ENCODE assay signal across 9 cellular contexts in genomic region chr10:79445708-79446450, GRCh38. TPM values are rescaled to one million over a fixed set of nuclear protein-coding genes. Genes with fewer than 3 reads are reported as not detected.
DNase-seq lines count a peak whose midpoint lies in the region; ATAC-seq, FAIRE-seq and TF ChIP-seq lines count a peak whose summit lies in the region.
"Had no signal": no experiment of that assay in that cellular context is flagged by ENCODE, and none has a peak within 500 bp of the region (broad histone marks: within the 10 kb centered on the region; RNA-seq: fewer than 3 reads in every experiment).

No MANE protein-coding gene starts in this region.

- H2AFZ ChIP-seq in HepG2 (ENCODE audit: low read length): no peak overlapping the region

- intact Hi-C loops in HepG2 (cut with micrococcal nuclease; ENCODE audit: unreplicated experiment): loop anchor here (1.0 to 5.0 kb wide), 3 partner anchors 9 to 44 kb away; no protein-coding TSS in a partner anchor

- H3K4me2 ChIP-seq in BLaER1: peak overlapping the region; percentile 90
- peak overlapping the region; percentile 89 for H3K4me2 ChIP-seq in HepG2 (ENCODE audit: low read depth, low read length)

- peak overlapping the region; percentile 83 for H3K4me3 ChIP-seq in BLaER1
- H3K4me3 ChIP-seq in HepG2 (replicated peaks in 1 of 3; ENCODE audit: insufficient read depth in 1 of 3, low read depth in 2 of 3, low read length in 3 of 3): peak overlapping the region; percentile 47 to 77 (median 53)

- in situ Hi-C loops in HepG2 (cut with HindIII; ENCODE audit: extremely low pct_ligation_motif_present, low pct_unique_long_range_greater_than_20kb): no loop called here

- DNase-seq in NCI-H748 treated with DMSO at 0.1 percent for 48 hours (lab: John Stamatoyannopoulos, UW) (peak; percentile 76), dermis microvascular lymphatic vessel endothelial cell (ENCODE audit: low read depth in 2 of 2) (peak; percentile 94 to 98), HepG2 (ENCODE audit: low spot score) (peak; percentile 96)
- DNase-seq in activated CD4-positive, alpha-beta T cell treated with anti-CD3 and anti-CD28 coated beads, Interleukin-2, amount 50 U/mL, for 48 hours: peak; percentile 92 to 93
- peak; percentile 87 for DNase-seq in stimulated activated CD4-positive, alpha-beta T cell treated with anti-CD3 and anti-CD28 coated beads, Interleukin-2, amount 100 ng/mL, for 4 hours (ENCODE audit: low read depth)

- H3K27me3 ChIP-seq in BLaER1: no peaks in the 10 kb centered on the region
- H3K27me3 ChIP-seq in HepG2 (ENCODE audit: control insufficient read depth in 1 of 2, insufficient read depth in 2 of 2, low read length in 2 of 2): peaks cover 2 to 21% of the 10 kb centered on the region in 2 experiments; a peak in 4 of 5 replicates

- H3K4me1 ChIP-seq in BLaER1 (peaks cover 57% of the 10 kb centered on the region), HepG2 (ENCODE audit: insufficient read depth, low read length) (peaks cover 54% of the 10 kb centered on the region)

- no peak overlapping the region for H3K27ac ChIP-seq in BLaER1
- no peak overlapping the region for H3K27ac ChIP-seq in HepG2 (ENCODE audit: extremely low read length, insufficient read depth, low read length)

- peak; percentile 81 for FAIRE-seq in HepG2 (lab: Jason Lieb, UNC)
- FAIRE-seq: TTC549 had no signal

- BruUV-seq in HepG2 (replicated peaks; lab: Mats Ljungman, UMichigan): no TSS peak

- TF ChIP-seq CTCF in HepG2 (CRISPR knock-in tag; IDR thresholded peaks at IDR 0.05): no peak

- peak; percentile 94 for ATAC-seq in GM19395 (IDR thresholded peaks at IDR 0.05; ENCODE audit: unreplicated experiment)
- peak; percentile 90 for ATAC-seq in HG03521 (IDR thresholded peaks at IDR 0.05; ENCODE audit: unreplicated experiment)
- ATAC-seq in HepG2: peak; percentile 95

- H4K20me1 ChIP-seq in BLaER1 (peaks cover 38% of the 10 kb centered on the region), HepG2 (ENCODE audit: insufficient read depth, low read length) (no peaks in the 10 kb centered on the region)

- POLR2A ChIA-PET in HepG2 (lab: Yijun Ruan, JAX): interaction anchor here (2.1 to 2.4 kb wide), 3 partner anchors 15 to 66 kb away, joined by 10 to 18 read pairs (median 10); no protein-coding TSS in a partner anchor

- H3K9me3 ChIP-seq in BLaER1: no peaks in the 10 kb centered on the region
- H3K9me3 ChIP-seq in HepG2 (ENCODE audit: low read length): no peaks in the 10 kb centered on the region

- CTCF ChIA-PET in HepG2 (lab: Yijun Ruan, JAX; ENCODE audit: low intra/inter-chr PET ratio, low total read pairs): no interaction called here

- no peak for TF ChIP-seq RAD21 in HepG2 (CRISPR knock-in tag; IDR thresholded peaks at IDR 0.05)

- no peak for TF ChIP-seq POLR2A in HepG2 (IDR thresholded peaks at IDR 0.05; ENCODE audit: insufficient read depth in 1 of 2, low read depth in 2 of 2, low read length in 2 of 2)

- no peaks in the 10 kb centered on the region for H3K36me3 ChIP-seq in BLaER1
- no peaks in the 10 kb centered on the region for H3K36me3 ChIP-seq in HepG2 (replicated peaks in 1 of 2; ENCODE audit: control insufficient read depth in 1 of 2, insufficient read depth in 2 of 2, low read length in 2 of 2)

- H3K9ac ChIP-seq in BLaER1 (no peak overlapping the region; the same call in 1 of the 2 replicates), HepG2 (ENCODE audit: insufficient read depth, low read depth, low read length) (no peak overlapping the region)

- TF ChIP-seq EP300 in HepG2 (IDR thresholded peaks at IDR 0.05; ENCODE audit: low read depth in 2 of 2, low read length in 2 of 2) (no peak), HepG2 (CRISPR knock-in tag; IDR thresholded peaks at IDR 0.05; ENCODE audit: borderline replicate concordance) (no peak)

- WGBS in HepG2 (ENCODE audit: low lambda C conversion rate): 1% methylated on average over 38 of the region's 48 CpGs

- no peaks in the 10 kb centered on the region for H3K79me2 ChIP-seq in HepG2 (ENCODE audit: insufficient read depth, low read length)

TF ChIP-seq in HepG2, 621 proteins besides CTCF, POLR2A, EP300 and RAD21 (continues in another document):
- TF ChIP-seq ZSCAN22 (CRISPR knock-in tag; IDR thresholded peaks at IDR 0.05): no peak
- TF ChIP-seq RBFOX2 (IDR thresholded peaks at IDR 0.05; ENCODE audit: low read depth, low read length): no peak
- peak; percentile 66 for TF ChIP-seq NFYC (CRISPR knock-in tag; IDR thresholded peaks at IDR 0.05)
- no peak for TF ChIP-seq TBL1XR1 (IDR thresholded peaks at IDR 0.05; ENCODE audit: borderline replicate concordance, low read length, partially characterized antibody)
- TF ChIP-seq HOXD1 (CRISPR knock-in tag; IDR thresholded peaks at IDR 0.05): 0 out of 2 replicates have a peak, but pooled peaks have one; percentile 3
- TF ChIP-seq NFKB2 (CRISPR knock-in tag; IDR thresholded peaks at IDR 0.05; ENCODE audit: borderline replicate concordance): peak; percentile 18; the same call in 1 of the 2 replicates
- TF ChIP-seq SP4 (CRISPR knock-in tag; IDR thresholded peaks at IDR 0.05): peak; percentile 92
- TF ChIP-seq PAXIP1 (CRISPR knock-in tag; conservative IDR thresholded peaks at IDR 0.05): 0 out of 2 replicates have a peak, but pooled peaks have one; percentile 18
- peak; percentile 37 for TF ChIP-seq SAP130 (CRISPR knock-in tag; IDR thresholded peaks at IDR 0.05; ENCODE audit: low read depth)
- TF ChIP-seq SRSF1 (optimal IDR thresholded peaks at IDR 0.05; ENCODE audit: low read depth, low read length): peak; percentile 4
- TF ChIP-seq ZNF503 (CRISPR knock-in tag; IDR thresholded peaks at IDR 0.05): no peak
- no peak for TF ChIP-seq ZNF296 (CRISPR knock-in tag; conservative IDR thresholded peaks at IDR 0.05)
- TF ChIP-seq GATA4 (IDR thresholded peaks at IDR 0.05; ENCODE audit: borderline replicate concordance, low read depth): no peak

RNA-seq across cellular contexts. Expression of gene ZCCHC24, which starts 0.5 kb away (rescaled TPM):
- total RNA-seq in dermis microvascular lymphatic vessel endothelial cell (2.7 and 4.7 TPM in 2 replicates), HepG2 (2016; rRNA removed; fragmentation: Illumina TruSeq; extraction: Trizol) (3.1 and 3.9 TPM in 2 replicates)
- 0.62 and 0.81 TPM in 2 replicates for total RNA-seq in HepG2 (2016; cell fraction: cytosol; rRNA removed; fragmentation: Illumina TruSeq; extraction: Trizol; ENCODE audit: low read depth)
- total RNA-seq in HepG2 (2016; cell fraction: insoluble cytoplasmic fraction; rRNA removed; fragmentation: Illumina TruSeq; extraction: Trizol): 3.5 and 3.6 TPM in 2 replicates
- total RNA-seq in HepG2 (2016; cell fraction: membrane; rRNA removed; fragmentation: Illumina TruSeq; extraction: Trizol): 3.7 and 4.0 TPM in 2 replicates
- total RNA-seq in HepG2 (2016; cell fraction: nucleus; rRNA removed; fragmentation: Illumina TruSeq; extraction: Trizol): 2.4 and 2.5 TPM in 2 replicates
- 7.7 and 7.9 TPM in 2 replicates for polyA plus RNA-seq in HepG2 (2011; rRNA removed)
- polyA plus RNA-seq in HepG2 (2011; cell fraction: cytosol; rRNA removed): 6.1 and 7.9 TPM in 2 replicates
- 5.9 and 9.2 TPM in 2 replicates for polyA plus RNA-seq in HepG2 (2011; cell fraction: nucleus; rRNA removed)
- polyA plus RNA-seq in HepG2 (2012): 3.8 and 4.0 TPM in 2 replicates
- 0.43 and 0.45 TPM in 2 replicates for polyA plus RNA-seq in HepG2 (2016; cell fraction: cytosol; fragmentation: Illumina TruSeq; extraction: Trizol; ENCODE audit: low read depth)
- 5.1 and 5.5 TPM in 2 replicates for polyA plus RNA-seq in HepG2 (2016; cell fraction: insoluble cytoplasmic fraction; fragmentation: Illumina TruSeq; extraction: Trizol; ENCODE audit: low read depth)
- 2.8 and 3.1 TPM in 2 replicates for polyA plus RNA-seq in HepG2 (2016; cell fraction: membrane; fragmentation: Illumina TruSeq; extraction: Trizol; ENCODE audit: low read depth)
- 4.3 and 4.9 TPM in 2 replicates for polyA plus RNA-seq in HepG2 (2016; cell fraction: nucleus; fragmentation: Illumina TruSeq; extraction: Trizol; ENCODE audit: insufficient read depth, low read depth)
- 4.8 and 18.6 TPM in 2 replicates for polyA minus RNA-seq in HepG2 (2011; rRNA and poly(A)+ RNA removed; ENCODE audit: low replicate concordance)
- polyA minus RNA-seq in HepG2 (2011; cell fraction: cytosol; rRNA and poly(A)+ RNA removed): 7.8 and 8.3 TPM in 2 replicates
- polyA minus RNA-seq in HepG2 (2011; cell fraction: nucleus; rRNA and poly(A)+ RNA removed): 3.5 and 3.6 TPM in 2 replicates
